17 cellular contexts compared by ENCODE assay signal in genomic region chr13:113417008-113417735, GRCh38. TPM values are rescaled to one million over a fixed set of nuclear protein-coding genes. Genes with fewer than 3 reads are reported as not detected.
"Had no signal": no experiment of that assay in that cellular context is flagged by ENCODE, and none has a peak within 500 bp of the region (broad histone marks: within the 10 kb centered on the region; RNA-seq: fewer than 3 reads in every experiment).

No MANE protein-coding gene starts in this region.

- ATAC-seq: activated T-helper 17 cell treated with anti-CD3 and anti-CD28 coated beads, Interleukin-2, amount 50 U/mL, for 72 hours; T-helper 17 cell had no signal

- H3K36me3 ChIP-seq: sigmoid colon had no signal

- H3K27ac Mint-ChIP-seq: activated naive CD4-positive, alpha-beta T cell treated with anti-CD3 and anti-CD28 coated beads, Interleukin-2, amount 10 ng/mL, durations not matched to agents 7 days and 5 days; activated T-helper 17 cell treated with anti-CD3 and anti-CD28 coated beads, Interleukin-2, amount 50 U/mL, for 72 hours; mesothelial cell of epicardium; T-helper 17 cell had no signal

- H3K4me1 Mint-ChIP-seq: activated naive CD4-positive, alpha-beta T cell treated with anti-CD3 and anti-CD28 coated beads, Interleukin-2, amount 10 ng/mL, durations not matched to agents 7 days and 5 days; activated T-helper 17 cell treated with anti-CD3 and anti-CD28 coated beads, Interleukin-2, amount 50 U/mL, for 72 hours had no signal

- H3K4me3 Mint-ChIP-seq: activated naive CD4-positive, alpha-beta T cell treated with anti-CD3 and anti-CD28 coated beads, Interleukin-2, amount 10 ng/mL, durations not matched to agents 7 days and 5 days; activated T-helper 17 cell treated with anti-CD3 and anti-CD28 coated beads, Interleukin-2, amount 50 U/mL, for 72 hours; brain; mesothelial cell of epicardium; T-helper 17 cell had no signal

- H3K27ac ChIP-seq: esophagus muscularis mucosa, sigmoid colon had no signal

- FAIRE-seq: kidney, TTC549 had no signal

- H3K9me3 Mint-ChIP-seq: activated T-helper 17 cell treated with anti-CD3 and anti-CD28 coated beads, Interleukin-2, amount 50 U/mL, for 72 hours had no signal

- H3K9me3 ChIP-seq: esophagus muscularis mucosa, sigmoid colon had no signal

- DNase-seq: activated CD4-positive, alpha-beta T cell treated with anti-CD3 and anti-CD28 coated beads, Interleukin-2, amount 50 U/mL, for 1 hour; activated CD4-positive, CD25-positive, alpha-beta regulatory T cell; activated naive CD4-positive, alpha-beta T cell treated with anti-CD3 and anti-CD28 coated beads, Interleukin-2, amount 10 ng/mL, durations not matched to agents 7 days and 5 days; activated T-cell treated with anti-CD3 and anti-CD28 coated beads for 4 hours; foreskin fibroblast; kidney; sigmoid colon; stimulated activated CD4-positive, alpha-beta T cell treated with anti-CD3 and anti-CD28 coated beads, Interleukin-12 subunit alpha, Interleukin-12 subunit beta, amount 100 ng/mL, for 4 hours; stimulated activated naive CD4-positive, alpha-beta T cell treated with Interleukin-2 at 50 U/mL for 16 hours; T-helper 17 cell had no signal

- H3K36me3 Mint-ChIP-seq: activated naive CD4-positive, alpha-beta T cell treated with anti-CD3 and anti-CD28 coated beads, Interleukin-2, amount 10 ng/mL, durations not matched to agents 7 days and 5 days had no signal

- H3K4me3 ChIP-seq: esophagus muscularis mucosa, sigmoid colon had no signal

RNA-seq across cellular contexts. Expression of gene GRTP1, which starts 53.2 kb away (rescaled TPM):
- total RNA-seq: activated CD8-positive, alpha-beta memory T cell treated with anti-CD3 and anti-CD28 coated beads for 36 hours; myocyte had no signal
